ENCODE assay signal across 17 cellular contexts in the genomic region with DNA sequence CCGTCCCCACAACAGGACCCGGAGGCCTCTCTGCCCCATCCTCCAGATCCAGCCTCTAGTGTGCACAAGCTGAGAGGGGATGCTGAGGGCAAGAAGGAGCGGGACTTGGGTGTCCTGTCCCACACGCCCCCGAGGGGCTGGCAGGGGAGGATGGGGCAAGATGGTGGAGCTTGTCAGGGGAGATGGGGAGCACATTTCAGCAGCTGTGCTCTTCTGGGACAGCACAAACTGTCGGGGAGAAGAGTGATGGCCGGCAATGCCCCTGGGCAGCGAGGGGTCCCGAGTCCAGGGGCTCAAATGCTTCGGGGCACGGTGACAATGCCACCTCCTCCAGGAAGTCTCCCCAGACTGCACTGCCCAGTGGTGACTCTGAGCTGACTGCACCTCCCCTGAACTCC.
"Had no signal": no experiment of that assay in that cellular context is flagged by ENCODE, and none has a peak within 500 bp of the region (broad histone marks: within the 10 kb centered on the region; RNA-seq: fewer than 3 reads in every experiment).

No MANE protein-coding gene starts in this region.

- H3K27me3 ChIP-seq: brain microvascular endothelial cell had no signal

- DNase-seq: activated effector memory CD4-positive, alpha-beta T cell treated with anti-CD3 and anti-CD28 coated beads, Interleukin-2, amount 50 U/mL, for 16 hours; brain microvascular endothelial cell; MM.1S; NCI-H1105; NCI-H1436 treated with DMSO at 0.1 percent for 48 hours; NCI-H187; NCI-H2081; NCI-H510A treated with DMSO at 0.1 percent for 48 hours; SIG-M5 had no signal

- FAIRE-seq: RCC 7860 had no signal

- H3K27ac ChIP-seq: brain microvascular endothelial cell, cardiac muscle cell, VCaP had no signal

- H3K27ac Mint-ChIP-seq: activated CD4-positive, alpha-beta memory T cell treated with anti-CD3 and anti-CD28 coated beads for 36 hours; activated CD4-positive, alpha-beta T cell treated with anti-CD3 and anti-CD28 coated beads, Interleukin-2, amount 10 ng/mL, durations not matched to agents 7 days and 5 days; activated naive CD8-positive, alpha-beta T cell; T-helper 17 cell had no signal

- H3K27me3 Mint-ChIP-seq: activated CD4-positive, alpha-beta T cell treated with anti-CD3 and anti-CD28 coated beads, Interleukin-2, amount 10 ng/mL, durations not matched to agents 7 days and 5 days had no signal

- H3K9me3 Mint-ChIP-seq: activated CD4-positive, alpha-beta memory T cell treated with anti-CD3 and anti-CD28 coated beads for 36 hours; activated CD4-positive, alpha-beta T cell treated with anti-CD3 and anti-CD28 coated beads, Interleukin-2, amount 10 ng/mL, durations not matched to agents 7 days and 5 days; activated T-cell treated with anti-CD3 and anti-CD28 coated beads, Interleukin-2, amount 50 U/mL, for 4 hours had no signal

- H3K4me3 ChIP-seq: cardiac muscle cell had no signal

- H3K4me3 Mint-ChIP-seq: activated CD4-positive, alpha-beta memory T cell treated with anti-CD3 and anti-CD28 coated beads for 36 hours; activated CD4-positive, alpha-beta T cell treated with anti-CD3 and anti-CD28 coated beads, Interleukin-2, amount 10 ng/mL, durations not matched to agents 7 days and 5 days; activated naive CD8-positive, alpha-beta T cell; activated T-cell treated with anti-CD3 and anti-CD28 coated beads, Interleukin-2, amount 50 U/mL, for 4 hours; T-helper 17 cell had no signal

- H3K36me3 Mint-ChIP-seq: activated CD4-positive, alpha-beta memory T cell treated with anti-CD3 and anti-CD28 coated beads for 36 hours; activated naive CD8-positive, alpha-beta T cell had no signal

- H3K36me3 ChIP-seq: brain microvascular endothelial cell, cardiac muscle cell had no signal
